9 cellular contexts compared by ENCODE assay signal in the genomic region with DNA sequence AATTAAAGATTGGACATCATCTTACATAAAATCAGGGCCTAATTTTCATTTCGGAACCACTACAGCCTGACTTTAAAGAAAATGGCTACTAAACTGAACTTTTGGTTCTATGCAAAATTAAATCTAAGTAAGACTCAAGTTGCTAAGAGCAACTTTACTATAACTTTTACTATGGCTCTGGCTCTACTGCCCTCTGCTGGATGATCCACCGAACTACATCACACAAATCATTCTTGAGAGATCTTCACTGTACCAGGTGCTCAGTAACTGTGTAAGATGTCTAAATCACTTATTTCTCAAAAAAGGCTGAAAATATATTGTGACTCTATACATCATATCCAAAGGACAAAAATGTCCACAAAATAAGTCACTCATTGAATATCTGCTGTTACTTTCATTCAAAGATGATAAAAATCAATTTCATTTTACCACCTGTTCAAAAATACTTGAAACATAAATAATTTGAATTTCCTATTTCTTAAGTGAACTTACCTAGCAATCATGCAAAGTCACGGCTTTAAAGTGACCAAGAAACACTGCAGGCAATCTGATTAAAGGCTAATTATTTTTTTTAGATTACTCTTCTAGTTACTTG. TPM values are rescaled to one million over a fixed set of nuclear protein-coding genes. Genes with fewer than 3 reads are reported as not detected.
DNase-seq lines count a peak whose midpoint lies in the region; ATAC-seq and TF ChIP-seq lines count a peak whose summit lies in the region.
"Had no signal": no experiment of that assay in that cellular context is flagged by ENCODE, and none has a peak within 500 bp of the region (broad histone marks: within the 10 kb centered on the region; RNA-seq: fewer than 3 reads in every experiment).

No MANE protein-coding gene starts in this region.

- WGBS in adrenal gland, 4 donors = 7 to 11% (median 10%) methylated on average over 3 of the region's 3 CpGs
- 10% methylated on average over 3 of the region's 3 CpGs for WGBS in right cardiac atrium
- 17% methylated on average over 3 of the region's 3 CpGs for WGBS in smooth muscle cell (ENCODE audit: low lambda C conversion rate)

- CTCF ChIA-PET in T-cell (lab: Charles Lee) = interaction anchor here (1.0 to 7.3 kb wide), 8 partner anchors 9 to 1134 kb away, joined by 3 to 125 read pairs (median 5); a partner anchor contains a TSS

- TF ChIP-seq POLR2A in adrenal gland (IDR thresholded peaks at IDR 0.05) = no peak

- no peak overlapping the region for H3K27ac Mint-ChIP-seq in T-cell

- no peak overlapping the region for H2AFZ ChIP-seq in smooth muscle cell (ENCODE audit: low read depth)

- no peaks in the 10 kb centered on the region for H3K9me2 ChIP-seq in DOHH2 (replicated peaks; ENCODE audit: control insufficient read depth, low read length)

- peaks cover 26% of the 10 kb centered on the region for H3K36me3 Mint-ChIP-seq in T-cell

- peak; percentile 85 for TF ChIP-seq CTCF in DOHH2 (IDR thresholded peaks at IDR 0.05; ENCODE audit: low read depth, low read length, poor library complexity, severe bottlenecking)
- peak; percentile 86 for TF ChIP-seq CTCF in LNCAP (IDR thresholded peaks at IDR 0.05)
- peak; percentile 75 to 93 (median 90) for TF ChIP-seq CTCF in adrenal gland (IDR thresholded peaks at IDR 0.05)
- peak; percentile 84 for TF ChIP-seq CTCF in smooth muscle cell (IDR thresholded peaks at IDR 0.05; ENCODE audit: borderline replicate concordance, insufficient read depth, poor library complexity, severe bottlenecking)

- no peaks in the 10 kb centered on the region for H3K27me3 ChIP-seq in DOHH2 (ENCODE audit: control insufficient read depth, low read length)
- no peaks in the 10 kb centered on the region for H3K27me3 ChIP-seq in adrenal gland
- no peaks in the 10 kb centered on the region for H3K27me3 ChIP-seq in right cardiac atrium (ENCODE audit: control insufficient read depth, insufficient read depth)
- no peaks in the 10 kb centered on the region for H3K27me3 ChIP-seq in smooth muscle cell (ENCODE audit: low read depth)

- H3K4me1 ChIP-seq in DOHH2 (ENCODE audit: control insufficient read depth, low read length) (no peaks in the 10 kb centered on the region), adrenal gland (replicated peaks in 1 of 2) (peaks cover 10 to 23% of the 10 kb centered on the region in 2 donors), right cardiac atrium (ENCODE audit: control insufficient read depth, insufficient read depth, low read length) (no peaks in the 10 kb centered on the region), smooth muscle cell (ENCODE audit: low read depth) (peaks cover 12% of the 10 kb centered on the region)

- no peaks in the 10 kb centered on the region for H3K9me3 ChIP-seq in DOHH2 (ENCODE audit: control insufficient read depth, insufficient read depth, low read length)
- no peaks in the 10 kb centered on the region for H3K9me3 ChIP-seq in adrenal gland (replicated peaks in 1 of 3)
- no peaks in the 10 kb centered on the region for H3K9me3 ChIP-seq in right cardiac atrium (ENCODE audit: control insufficient read depth, low read length)
- H3K9me3 ChIP-seq in smooth muscle cell (replicated peaks; ENCODE audit: low read depth) = no peaks in the 10 kb centered on the region

- no peak overlapping the region for H3K4me3 Mint-ChIP-seq in T-cell

- peaks cover 0 to 2% (median 0%) of the 10 kb centered on the region in 3 donors for H3K4me1 Mint-ChIP-seq in T-cell

- no peak overlapping the region for H3K9ac ChIP-seq in smooth muscle cell (ENCODE audit: low read depth)

- no peak overlapping the region for H3K4me3 ChIP-seq in DOHH2 (ENCODE audit: low read length)
- H3K4me3 ChIP-seq in adrenal gland = no peak overlapping the region
- H3K4me3 ChIP-seq in right cardiac atrium (ENCODE audit: low read length) = no peak overlapping the region
- no peak overlapping the region for H3K4me3 ChIP-seq in smooth muscle cell

- H3K27me3 Mint-ChIP-seq in T-cell = no peaks in the 10 kb centered on the region

- intact Hi-C loops in adrenal gland (cut with DNase I) (loop anchor here in 1 of 2 donors (5.0 kb wide), 1 partner anchor 144 kb away; no protein-coding TSS in a partner anchor), right cardiac atrium (cut with DNase I) (loop anchor here (2.0 to 10.0 kb wide), 4 partner anchors 141 to 149 kb away; no protein-coding TSS in a partner anchor)

- POLR2A ChIA-PET in T-cell (lab: Charles Lee) = interaction anchor here in 1 of 2 donors (1.1 kb wide), 1 partner anchor 14 kb away, joined by 4 read pairs; no protein-coding TSS in a partner anchor

- H3K27ac ChIP-seq in DOHH2 (ENCODE audit: low read depth, low read length) (no peak overlapping the region), adrenal gland (no peak overlapping the region), right cardiac atrium (ENCODE audit: low read length) (no peak overlapping the region), smooth muscle cell (ENCODE audit: low read depth) (no peak overlapping the region)
- H3K27ac ChIP-seq: epithelial cell of prostate had no signal

- H3K4me2 ChIP-seq in DOHH2 (ENCODE audit: low read length) (no peak overlapping the region), smooth muscle cell (no peak overlapping the region)

- H3K79me2 ChIP-seq in DOHH2 (ENCODE audit: control insufficient read depth, low read length) (no peaks in the 10 kb centered on the region), smooth muscle cell (ENCODE audit: low read depth) (no peaks in the 10 kb centered on the region)

- H3F3A ChIP-seq in DOHH2 (ENCODE audit: control insufficient read depth, insufficient read depth) = peaks cover 3% of the 10 kb centered on the region; the same call in 1 of the 2 replicates
- H3F3A ChIP-seq in smooth muscle cell (ENCODE audit: low read depth) = peaks cover 7% of the 10 kb centered on the region

- ATAC-seq in GM21529 (IDR thresholded peaks at IDR 0.05; ENCODE audit: unreplicated experiment) (peak; percentile 90), T-cell (replicated peaks in 1 of 4) (peak; percentile 71 to 82 (median 76)), right cardiac atrium (peak in 1 of 2 donors; percentile 73)

- no peaks in the 10 kb centered on the region for H3K9me3 Mint-ChIP-seq in T-cell

- H4K20me1 ChIP-seq in DOHH2 (ENCODE audit: control insufficient read depth, insufficient read depth, low read depth, low read length) = no peaks in the 10 kb centered on the region
- H4K20me1 ChIP-seq in smooth muscle cell (ENCODE audit: low read depth) = no peaks in the 10 kb centered on the region

- H3K36me3 ChIP-seq in DOHH2 (ENCODE audit: control insufficient read depth, low read length) (peaks cover 37% of the 10 kb centered on the region), adrenal gland (replicated peaks in 1 of 2) (peaks cover 0 to 31% of the 10 kb centered on the region in 2 donors), smooth muscle cell (ENCODE audit: low read depth) (no peaks in the 10 kb centered on the region)

- DNase-seq in T-cell = peak; percentile 12 to 70 (median 52)
- peak; percentile 47 to 89 (median 69) for DNase-seq in adrenal gland
- DNase-seq in right cardiac atrium = peak in 2 of 3 donors; percentile 37 to 51
- DNase-seq in smooth muscle cell (lab: John Stamatoyannopoulos, UW; ENCODE audit: unreplicated experiment) = peak; percentile 5
- no peak for DNase-seq in GF-D8 (lab: John Stamatoyannopoulos, UW)

RNA-seq across cellular contexts. Expression of a gene that starts 13.5 kb away (rescaled TPM):
- total RNA-seq in T-cell (10 to 100 TPM; 15.2 to 26.1 (median 21.0) TPM), adrenal gland (10 to 100 TPM; 38.2 to 95.0 (median 67.7) TPM), right cardiac atrium (10 to 100 TPM; 77.9 to 86.5 (median 83.6) TPM), smooth muscle cell (56.3 and 59.0 TPM in 2 replicates)
- polyA plus RNA-seq in adrenal gland (100 to 1,000 TPM; 151 to 204 (median 177) TPM), right cardiac atrium (124 TPM), smooth muscle cell (35.6 and 44.8 TPM in 2 replicates)
